Comparison of ENCODE assay signal across 31 cellular contexts in genomic region chr11:41113160-41113559, GRCh38.
"Had no signal": no experiment of that assay in that cellular context is flagged by ENCODE, and none has a peak within 500 bp of the region (broad histone marks: within the 10 kb centered on the region; RNA-seq: fewer than 3 reads in every experiment).

No MANE protein-coding gene starts in this region.

- H3K36me3 ChIP-seq: adrenal gland, brain microvascular endothelial cell, breast epithelium had no signal

- H3K27me3 ChIP-seq: adrenal gland, body of pancreas, brain microvascular endothelial cell, breast epithelium had no signal

- H3K9me3 ChIP-seq: adrenal gland, body of pancreas, breast epithelium had no signal

- H3K27ac ChIP-seq: adrenal gland, body of pancreas, brain microvascular endothelial cell, breast epithelium, VCaP had no signal

- ATAC-seq: activated CD8-positive, alpha-beta T cell treated with anti-CD3 and anti-CD28 coated beads for 36 hours; activated naive CD4-positive, alpha-beta T cell treated with anti-CD3 and anti-CD28 coated beads, Interleukin-2, amount 50 U/mL, for 72 hours; activated T-cell treated with anti-CD3 and anti-CD28 coated beads, Interleukin-2, amount 50 U/mL, for 4 hours; activated T-cell treated with anti-CD3 and anti-CD28 coated beads, Interleukin-2, amount 50 U/mL, for 72 hours; activated T-helper 17 cell treated with anti-CD3 and anti-CD28 coated beads, Interleukin-2, amount 50 U/mL, for 72 hours; body of pancreas had no signal

- H3K4me3 ChIP-seq: adrenal gland, body of pancreas, breast epithelium had no signal

- DNase-seq: activated B cell treated with CpG ODN at 0.5 μM for 24 hours; activated CD4-positive, alpha-beta memory T cell treated with anti-CD3 and anti-CD28 coated beads for 36 hours; activated CD4-positive, alpha-beta T cell treated with anti-CD3 and anti-CD28 coated beads for 4 hours; activated CD4-positive, alpha-beta T cell treated with anti-CD3 and anti-CD28 coated beads, Interleukin-2, amount 10 ng/mL, durations not matched to agents 24 days and 14 days; activated CD4-positive, alpha-beta T cell treated with anti-CD3 and anti-CD28 coated beads, Interleukin-2, amount 50 U/mL, for 1 hour; activated CD4-positive, alpha-beta T cell treated with anti-CD3 and anti-CD28 coated beads, Interleukin-2, amount 50 U/mL, for 4 hours; activated CD4-positive, CD25-positive, alpha-beta regulatory T cell treated with anti-CD3 and anti-CD28 coated beads, Interleukin-2, amount 50 U/mL, for 72 hours; activated CD8-positive, alpha-beta memory T cell treated with anti-CD3 and anti-CD28 coated beads, Interleukin-2, amount 50 U/mL, for 4 hours; activated CD8-positive, alpha-beta T cell treated with anti-CD3 and anti-CD28 coated beads for 36 hours; activated effector memory CD4-positive, alpha-beta T cell treated with anti-CD3 and anti-CD28 coated beads, Interleukin-2, amount 50 U/mL, for 16 hours; activated gamma-delta T cell treated with Interleukin-2 at 50 U/mL for 16 hours; activated naive CD4-positive, alpha-beta T cell; activated naive CD4-positive, alpha-beta T cell treated with anti-CD3 and anti-CD28 coated beads for 36 hours; activated naive CD4-positive, alpha-beta T cell treated with anti-CD3 and anti-CD28 coated beads, Interleukin-2, amount 50 U/mL, for 16 hours; activated naive CD8-positive, alpha-beta T cell treated with anti-CD3 and anti-CD28 coated beads for 36 hours; activated T-cell treated with anti-CD3 and anti-CD28 coated beads for 4 hours; activated T-cell treated with anti-CD3 and anti-CD28 coated beads, Interleukin-2, amount 50 U/mL, for 1 hour; activated T-cell treated with anti-CD3 and anti-CD28 coated beads, Interleukin-2, amount 50 U/mL, for 4 hours; activated T-cell treated with anti-CD3 and anti-CD28 coated beads, Interleukin-2, amount 50 U/mL, for 72 hours; adrenal gland; amniotic stem cell; aorta; body of pancreas; brain microvascular endothelial cell; central memory CD4-positive, alpha-beta T cell; T-helper 2 cell; T-helper 9 cell had no signal
